In genomic region chr1:16794609-16795008, GRCh38 we compare ENCODE assay signal across 8 cellular contexts. TPM values are rescaled to one million over a fixed set of nuclear protein-coding genes. Genes with fewer than 3 reads are reported as not detected.
"Had no signal": no experiment of that assay in that cellular context is flagged by ENCODE, and none has a peak within 500 bp of the region (broad histone marks: within the 10 kb centered on the region; RNA-seq: fewer than 3 reads in every experiment).

No MANE protein-coding gene starts in this region.

RNA-seq across cellular contexts. Expression of gene RNU1-4, which starts 54.3 kb away (rescaled TPM):
- total RNA-seq: osteoblast had no signal
- polyA plus RNA-seq: heart left ventricle, neural cell, pancreas, sigmoid colon, small intestine, thymus, urinary bladder had no signal
